17 cellular contexts compared by ENCODE assay signal in genomic region chr17:60874772-60875171, GRCh38.
"Had no signal": no experiment of that assay in that cellular context is flagged by ENCODE, and none has a peak within 500 bp of the region (broad histone marks: within the 10 kb centered on the region; RNA-seq: fewer than 3 reads in every experiment).

No MANE protein-coding gene starts in this region.

- H3K27ac ChIP-seq: RWPE1 had no signal

- H3K9me3 ChIP-seq: SK-N-SH had no signal

- DNase-seq: KBM-7, MV-4-11, NCI-H1048, NCI-H1105, NCI-H1417, NCI-H1436 treated with DMSO at 0.1 percent for 48 hours, NCI-H1694, NCI-H187 treated with DMSO at 0.1 percent for 48 hours, NCI-H2029 treated with DMSO at 0.1 percent for 48 hours, NCI-H2171 treated with DMSO at 0.1 percent for 48 hours, NCI-H524, NCI-H69, NCI-H774, SHP77, SK-N-SH, SW 1271 had no signal
